16 cellular contexts compared by ENCODE assay signal in genomic region chr1:193663965-193664364, GRCh38.
DNase-seq lines count a peak whose midpoint lies in the region; ATAC-seq lines count a peak whose summit lies in the region.
"Had no signal": no experiment of that assay in that cellular context is flagged by ENCODE, and none has a peak within 500 bp of the region (broad histone marks: within the 10 kb centered on the region; RNA-seq: fewer than 3 reads in every experiment).

No MANE protein-coding gene starts in this region.

- no peaks in the 10 kb centered on the region for H3K9me3 ChIP-seq in CD4-positive, alpha-beta memory T cell (ENCODE audit: control insufficient read depth in 1 of 2, low read length in 2 of 2)
- H3K9me3 ChIP-seq in T-helper 17 cell (ENCODE audit: control insufficient read depth, low read length, poor library complexity, severe bottlenecking), result no peaks in the 10 kb centered on the region
- H3K9me3 ChIP-seq: BE2C, HAP-1 had no signal

- H3K27ac ChIP-seq in CD4-positive, alpha-beta memory T cell (ENCODE audit: low read depth, low read length), result no peak overlapping the region
- H3K27ac ChIP-seq: GM23248 had no signal

- DNase-seq in activated CD4-positive, alpha-beta T cell treated with anti-CD3 and anti-CD28 coated beads for 36 hours, result no peak
- no peak for DNase-seq in activated CD4-positive, alpha-beta T cell treated with anti-CD3 and anti-CD28 coated beads, Interleukin-2, amount 50 U/mL, for 4 hours
- DNase-seq in CD4-positive, alpha-beta memory T cell, result no peak
- DNase-seq in T-helper 17 cell, result no peak
- no peak for DNase-seq in germinal center (ENCODE audit: low spot score)
- no peak for DNase-seq in stimulated activated CD8-positive, alpha-beta memory T cell treated with anti-CD3 and anti-CD28 coated beads, Interleukin-4, amount 100 ng/mL, for 48 hours
- DNase-seq: ACHN; BE2C; C1 segment of cervical spinal cord; CD4-positive, alpha-beta T cell; DMS 273 treated with DMSO at 0.1 percent for 48 hours; DMS79; GDM1; GM23248 had no signal

- H3K36me3 ChIP-seq in CD4-positive, alpha-beta memory T cell (ENCODE audit: insufficient read depth, low read length), result no peaks in the 10 kb centered on the region
- H3K36me3 ChIP-seq: BE2C, HAP-1 had no signal

- H3K4me1 ChIP-seq in CD4-positive, alpha-beta memory T cell (ENCODE audit: insufficient read depth, low read length), result no peaks in the 10 kb centered on the region
- H3K4me1 ChIP-seq: BE2C, HAP-1 had no signal

- no peak overlapping the region for H3K4me3 Mint-ChIP-seq in activated CD4-positive, alpha-beta T cell treated with anti-CD3 and anti-CD28 coated beads for 36 hours
- H3K4me3 Mint-ChIP-seq in CD4-positive, alpha-beta memory T cell, result no peak overlapping the region
- H3K4me3 Mint-ChIP-seq in T-helper 17 cell, result no peak overlapping the region
- H3K4me3 Mint-ChIP-seq in stimulated activated memory B cell treated with anti-CD40 and anti-IgM and Interleukin-4, amounts not matched to agents 10 μg/mL and 1 μg/mL and 100 μg/mL, for 72 hours, result no peak overlapping the region
- H3K4me3 Mint-ChIP-seq: CD4-positive, alpha-beta T cell had no signal

- peak; percentile 12 for ATAC-seq in activated CD4-positive, alpha-beta T cell treated with anti-CD3 and anti-CD28 coated beads for 36 hours
- ATAC-seq in T-helper 17 cell, result no peak
- ATAC-seq in stimulated activated memory B cell treated with anti-CD40 and anti-IgM and Interleukin-4, amounts not matched to agents 10 μg/mL and 1 μg/mL and 100 μg/mL, for 72 hours, result peak; percentile 14

- H3K27me3 Mint-ChIP-seq in activated CD4-positive, alpha-beta T cell treated with anti-CD3 and anti-CD28 coated beads for 36 hours, result no peaks in the 10 kb centered on the region
- H3K27me3 Mint-ChIP-seq in CD4-positive, alpha-beta memory T cell, result no peaks in the 10 kb centered on the region
- H3K27me3 Mint-ChIP-seq in T-helper 17 cell, result no peaks in the 10 kb centered on the region
- no peaks in the 10 kb centered on the region for H3K27me3 Mint-ChIP-seq in stimulated activated memory B cell treated with anti-CD40 and anti-IgM and Interleukin-4, amounts not matched to agents 10 μg/mL and 1 μg/mL and 100 μg/mL, for 72 hours
- H3K27me3 Mint-ChIP-seq: CD4-positive, alpha-beta T cell had no signal

- H3K27me3 ChIP-seq in CD4-positive, alpha-beta memory T cell (ENCODE audit: insufficient read depth, low read length), result no peaks in the 10 kb centered on the region
- H3K27me3 ChIP-seq: BE2C had no signal

- no peaks in the 10 kb centered on the region for H3K9me3 Mint-ChIP-seq in activated CD4-positive, alpha-beta T cell treated with anti-CD3 and anti-CD28 coated beads for 36 hours (ENCODE audit: low read depth)
- peaks cover 0 to 4% (median 0%) of the 10 kb centered on the region in 8 donors for H3K9me3 Mint-ChIP-seq in CD4-positive, alpha-beta memory T cell
- H3K9me3 Mint-ChIP-seq in stimulated activated memory B cell treated with anti-CD40 and anti-IgM and Interleukin-4, amounts not matched to agents 10 μg/mL and 1 μg/mL and 100 μg/mL, for 72 hours, result no peaks in the 10 kb centered on the region
- H3K9me3 Mint-ChIP-seq: CD4-positive, alpha-beta T cell had no signal

- H3K27ac Mint-ChIP-seq in activated CD4-positive, alpha-beta T cell treated with anti-CD3 and anti-CD28 coated beads for 36 hours, result no peak overlapping the region
- peak overlapping the region in 5 of 7 donors; percentile 15 to 62 (median 36) for H3K27ac Mint-ChIP-seq in CD4-positive, alpha-beta memory T cell
- peak overlapping the region; percentile 0 for H3K27ac Mint-ChIP-seq in T-helper 17 cell
- no peak overlapping the region for H3K27ac Mint-ChIP-seq in stimulated activated memory B cell treated with anti-CD40 and anti-IgM and Interleukin-4, amounts not matched to agents 10 μg/mL and 1 μg/mL and 100 μg/mL, for 72 hours
- H3K27ac Mint-ChIP-seq: CD4-positive, alpha-beta T cell had no signal

- no peak overlapping the region for H3K4me3 ChIP-seq in CD4-positive, alpha-beta memory T cell (ENCODE audit: low read length in 2 of 2)
- H3K4me3 ChIP-seq: GM23248, HAP-1 had no signal

- intact Hi-C loops in activated CD4-positive, alpha-beta T cell treated with anti-CD3 and anti-CD28 coated beads for 36 hours (cut with DNase I, micrococcal nuclease), result no loop called here
- intact Hi-C loops in CD4-positive, alpha-beta memory T cell (cut with micrococcal nuclease), result no loop called here

- POLR2A ChIA-PET in activated CD4-positive, alpha-beta T cell treated with anti-CD3 and anti-CD28 coated beads for 36 hours (lab: Charles Lee), result no interaction called here
- POLR2A ChIA-PET in CD4-positive, alpha-beta memory T cell (lab: Charles Lee; ENCODE audit: partially characterized antibody), result no interaction called here

- H3K36me3 Mint-ChIP-seq in activated CD4-positive, alpha-beta T cell treated with anti-CD3 and anti-CD28 coated beads for 36 hours (ENCODE audit: low read depth), result no peaks in the 10 kb centered on the region
- H3K36me3 Mint-ChIP-seq in CD4-positive, alpha-beta memory T cell, result peaks cover 0 to 4% of the 10 kb centered on the region in 2 donors
- peaks cover 3% of the 10 kb centered on the region for H3K36me3 Mint-ChIP-seq in T-helper 17 cell (ENCODE audit: low read depth)
- no peaks in the 10 kb centered on the region for H3K36me3 Mint-ChIP-seq in stimulated activated memory B cell treated with anti-CD40 and anti-IgM and Interleukin-4, amounts not matched to agents 10 μg/mL and 1 μg/mL and 100 μg/mL, for 72 hours

- H3K4me1 Mint-ChIP-seq in activated CD4-positive, alpha-beta T cell treated with anti-CD3 and anti-CD28 coated beads for 36 hours, result peaks cover 6% of the 10 kb centered on the region
- peaks cover 0 to 20% (median 17%) of the 10 kb centered on the region in 4 donors for H3K4me1 Mint-ChIP-seq in CD4-positive, alpha-beta memory T cell
- peaks cover 24% of the 10 kb centered on the region for H3K4me1 Mint-ChIP-seq in T-helper 17 cell
- no peaks in the 10 kb centered on the region for H3K4me1 Mint-ChIP-seq in stimulated activated memory B cell treated with anti-CD40 and anti-IgM and Interleukin-4, amounts not matched to agents 10 μg/mL and 1 μg/mL and 100 μg/mL, for 72 hours

- CTCF ChIA-PET in activated CD4-positive, alpha-beta T cell treated with anti-CD3 and anti-CD28 coated beads for 36 hours (lab: Charles Lee), result no interaction called here
- CTCF ChIA-PET in CD4-positive, alpha-beta memory T cell (lab: Charles Lee; ENCODE audit: partially characterized antibody), result no interaction called here

Comparison
In these comparisons a context has a peak if more than half of its experiments do, and no peak if none do; other contexts are left out.
1. H3K27ac Mint-ChIP-seq: peak in CD4-positive, alpha-beta memory T cell (5 of 7) and T-helper 17 cell (single experiment); none in activated CD4-positive, alpha-beta T cell treated with anti-CD3 and anti-CD28 coated beads for 36 hours (single experiment) and stimulated activated memory B cell treated with anti-CD40 and anti-IgM and Interleukin-4, amounts not matched to agents 10 μg/mL and 1 μg/mL and 100 μg/mL, for 72 hours (single experiment).